ENCODE assay signal across 8 cellular contexts in the genomic region with DNA sequence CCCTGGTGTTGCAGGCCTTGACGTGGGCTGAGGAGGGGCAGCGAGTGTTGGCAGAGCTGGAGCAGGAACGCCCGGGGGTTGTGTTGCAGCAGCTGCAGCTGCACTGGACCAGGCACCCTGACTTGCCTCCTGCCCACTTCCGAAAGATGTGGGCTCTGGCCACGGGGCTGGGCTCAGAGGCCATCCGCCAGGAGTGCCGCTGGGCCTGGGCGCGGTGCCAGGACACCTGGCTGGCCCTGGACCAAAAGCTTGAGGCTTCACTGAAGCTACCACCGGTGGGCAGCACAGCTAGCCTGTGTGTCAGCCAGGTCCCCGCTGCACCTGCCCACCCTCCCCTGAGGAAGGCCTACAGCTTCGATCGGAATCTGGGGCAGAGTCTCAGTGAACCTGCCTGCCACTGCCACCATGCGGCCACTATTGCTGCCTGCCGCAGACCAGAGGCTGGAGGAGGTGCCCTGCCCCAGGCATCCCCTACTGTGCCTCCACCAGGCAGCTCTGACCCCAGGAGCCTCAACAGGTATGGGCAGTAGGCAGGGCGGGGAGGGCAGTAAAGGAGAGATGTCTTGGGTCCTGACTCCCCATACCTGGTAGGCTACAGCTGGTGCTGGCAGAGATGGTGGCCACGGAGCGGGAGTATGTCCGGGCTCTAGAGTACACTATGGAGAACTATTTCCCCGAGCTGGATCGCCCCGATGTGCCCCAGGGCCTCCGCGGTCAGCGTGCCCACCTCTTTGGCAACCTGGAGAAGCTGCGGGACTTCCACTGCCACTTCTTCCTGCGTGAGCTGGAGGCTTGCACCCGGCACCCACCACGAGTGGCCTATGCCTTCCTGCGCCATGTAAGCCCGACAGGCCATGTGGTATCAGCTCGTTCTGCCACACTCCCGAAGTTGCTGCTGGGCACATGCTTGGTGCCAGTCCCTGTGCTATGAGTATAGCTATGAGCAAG. TPM values are rescaled to one million over a fixed set of nuclear protein-coding genes. Genes with fewer than 3 reads are reported as not detected.
DNase-seq lines count a peak whose midpoint lies in the region; ATAC-seq and TF ChIP-seq lines count a peak whose summit lies in the region.
"Had no signal": no experiment of that assay in that cellular context is flagged by ENCODE, and none has a peak within 500 bp of the region (broad histone marks: within the 10 kb centered on the region; RNA-seq: fewer than 3 reads in every experiment).

No MANE protein-coding gene starts in this region.

- DNase-seq in HuH-7.5 (ENCODE audit: low spot score), result peak; percentile 80
- peak; percentile 72 to 75 for DNase-seq in SJCRH30
- peak; percentile 23 to 40 for DNase-seq in heart right ventricle
- no peak for DNase-seq in stimulated activated effector memory CD8-positive, alpha-beta T cell treated with anti-CD3 and anti-CD28 coated beads, Interleukin-12 subunit alpha, Interleukin-12 subunit beta, amount 100 ng/mL, for 72 hours (ENCODE audit: low spot score in 2 of 2)
- no peak for DNase-seq in stimulated activated naive CD4-positive, alpha-beta T cell (lab: John Stamatoyannopoulos, UW)
- DNase-seq: naive B cell had no signal

- 75 to 76% methylated on average over 34 of the region's 34 CpGs for WGBS in heart right ventricle, 2 donors

- ATAC-seq in heart right ventricle (peak; percentile 47 to 78 (median 62)), HG02970 (IDR thresholded peaks at IDR 0.05; ENCODE audit: low FRiP score, unreplicated experiment) (no peak), GM21367 (IDR thresholded peaks at IDR 0.05; ENCODE audit: unreplicated experiment) (no peak)
- ATAC-seq in stimulated activated effector memory CD8-positive, alpha-beta T cell treated with anti-CD3 and anti-CD28 coated beads, Interleukin-12 subunit alpha, Interleukin-12 subunit beta, amount 100 ng/mL, for 72 hours, result no peak

- peaks cover 13% of the 10 kb centered on the region for H3K4me1 ChIP-seq in SJCRH30
- H3K4me1 ChIP-seq in heart right ventricle, result no peaks in the 10 kb centered on the region

- no peaks in the 10 kb centered on the region for H3K9me3 Mint-ChIP-seq in stimulated activated effector memory CD8-positive, alpha-beta T cell treated with anti-CD3 and anti-CD28 coated beads, Interleukin-12 subunit alpha, Interleukin-12 subunit beta, amount 100 ng/mL, for 72 hours
- H3K9me3 Mint-ChIP-seq: naive B cell had no signal

- intact Hi-C loops in heart right ventricle (cut with DNase I), result loop anchor here in 1 of 10 donors (10.0 kb wide), 1 partner anchor 110 kb away; a partner anchor contains a TSS

- H3K27ac Mint-ChIP-seq in stimulated activated effector memory CD8-positive, alpha-beta T cell treated with anti-CD3 and anti-CD28 coated beads, Interleukin-12 subunit alpha, Interleukin-12 subunit beta, amount 100 ng/mL, for 72 hours, result peak overlapping the region; percentile 84

- H3K4me3 ChIP-seq in SJCRH30 (no peak overlapping the region), heart right ventricle (no peak overlapping the region)

- H3K27ac ChIP-seq in SJCRH30 (no peak overlapping the region), heart right ventricle (no peak overlapping the region)

- peaks cover 8% of the 10 kb centered on the region for H3K4me1 Mint-ChIP-seq in stimulated activated effector memory CD8-positive, alpha-beta T cell treated with anti-CD3 and anti-CD28 coated beads, Interleukin-12 subunit alpha, Interleukin-12 subunit beta, amount 100 ng/mL, for 72 hours

- no peak overlapping the region for H3K4me3 Mint-ChIP-seq in stimulated activated effector memory CD8-positive, alpha-beta T cell treated with anti-CD3 and anti-CD28 coated beads, Interleukin-12 subunit alpha, Interleukin-12 subunit beta, amount 100 ng/mL, for 72 hours

- H3K36me3 ChIP-seq in SJCRH30 (no peaks in the 10 kb centered on the region), heart right ventricle (no peaks in the 10 kb centered on the region)

- 0 out of 2 replicates have a peak, but pooled peaks cover 4% of the 10 kb centered on the region for H3K27me3 ChIP-seq in SJCRH30
- H3K27me3 ChIP-seq in heart right ventricle, result no peaks in the 10 kb centered on the region

- peak; percentile 17 to 63 (median 54) for TF ChIP-seq CTCF in heart right ventricle (IDR thresholded peaks at IDR 0.05)

- H3K36me3 Mint-ChIP-seq in stimulated activated effector memory CD8-positive, alpha-beta T cell treated with anti-CD3 and anti-CD28 coated beads, Interleukin-12 subunit alpha, Interleukin-12 subunit beta, amount 100 ng/mL, for 72 hours, result no peaks in the 10 kb centered on the region
- H3K36me3 Mint-ChIP-seq: naive B cell had no signal

- H3K9me3 ChIP-seq in SJCRH30 (replicated peaks), result no peaks in the 10 kb centered on the region
- H3K9me3 ChIP-seq in heart right ventricle, result no peaks in the 10 kb centered on the region

RNA-seq across cellular contexts. Expression of a gene that starts 5.6 kb away (rescaled TPM):
- total RNA-seq in SJCRH30 (2014; rRNA removed; shearing (Covaris generic)), result 0.33 TPM in 1 of 2 replicates, not detected in the other
- 1 to 10 TPM in 4 of 10 donors, under 1 TPM in 6; 0.25 to 2.5 (median 0.61) TPM for total RNA-seq in heart right ventricle
- 1 to 10 TPM; 1.3 to 2.9 TPM for polyA plus RNA-seq in heart right ventricle

RNA-seq across cellular contexts. Expression of a gene that starts 36.2 kb away (rescaled TPM):
- 1.4 and 1.7 TPM in 2 replicates for total RNA-seq in SJCRH30 (2014; rRNA removed; shearing (Covaris generic))
- 1 to 10 TPM in 6 of 10 donors, under 1 TPM in 4; 0.71 to 2.4 (median 1.0) TPM for total RNA-seq in heart right ventricle
- 1 to 10 TPM in 1 of 2 donors, under 1 TPM in 1; 0.26 to 1.5 TPM for polyA plus RNA-seq in heart right ventricle

RNA-seq across cellular contexts. Expression of a gene that starts 37.7 kb away (rescaled TPM):
- 20.7 and 23.2 TPM in 2 replicates for total RNA-seq in SJCRH30 (2014; rRNA removed; shearing (Covaris generic))
- total RNA-seq in heart right ventricle, result 10 to 100 TPM; 11.6 to 26.2 (median 19.1) TPM
- polyA plus RNA-seq in heart right ventricle, result 10 to 100 TPM; 16.6 to 71.1 TPM

RNA-seq across cellular contexts. Expression of a gene that starts 41.6 kb away (rescaled TPM):
- 0.04 TPM in 1 of 2 replicates, not detected in the other for total RNA-seq in SJCRH30 (2014; rRNA removed; shearing (Covaris generic))
- total RNA-seq in heart right ventricle, result not detected
- under 1 TPM; 0.01 to 0.22 TPM for polyA plus RNA-seq in heart right ventricle

RNA-seq across cellular contexts. Expression of a gene that starts 41.6 kb away (rescaled TPM):
- not detected in 2 replicates for total RNA-seq in SJCRH30 (2014; rRNA removed; shearing (Covaris generic))
- total RNA-seq in heart right ventricle, result under 1 TPM in 1 of 10 donors, not detected in 9; 0.26 TPM
- polyA plus RNA-seq in heart right ventricle, result under 1 TPM; 0.42 to 0.88 TPM

Comparison
In these comparisons a context has a peak if more than half of its experiments do, and no peak if none do; other contexts are left out.
1. DNase-seq: peak in HuH-7.5 (single experiment), SJCRH30 (2 of 2) and heart right ventricle (2 of 2); none in stimulated activated effector memory CD8-positive, alpha-beta T cell treated with anti-CD3 and anti-CD28 coated beads, Interleukin-12 subunit alpha, Interleukin-12 subunit beta, amount 100 ng/mL, for 72 hours (0 of 2) and stimulated activated naive CD4-positive, alpha-beta T cell (0 of 6).
2. ATAC-seq: peak in heart right ventricle (8 of 8); none in stimulated activated effector memory CD8-positive, alpha-beta T cell treated with anti-CD3 and anti-CD28 coated beads, Interleukin-12 subunit alpha, Interleukin-12 subunit beta, amount 100 ng/mL, for 72 hours (single experiment), HG02970 (single experiment) and GM21367 (single experiment).